8 cellular contexts compared by ENCODE assay signal in genomic region chr3:3179407-3180094, GRCh38. TPM values are rescaled to one million over a fixed set of nuclear protein-coding genes. Genes with fewer than 3 reads are reported as not detected.
DNase-seq lines count a peak whose midpoint lies in the region; ATAC-seq lines count a peak whose summit lies in the region.

Gene CRBN (minus strand): TSS chr3:3179691. CDS start chr3:3179687, 4 bp downstream.

- peaks cover 3% of the 10 kb centered on the region for H3K36me3 ChIP-seq in CD4-positive, alpha-beta memory T cell (ENCODE audit: insufficient read depth, low read length)

- H3K4me1 ChIP-seq in CD4-positive, alpha-beta memory T cell (ENCODE audit: insufficient read depth, low read length): peaks cover 50% of the 10 kb centered on the region

- ATAC-seq in GM19351 (IDR thresholded peaks at IDR 0.05; ENCODE audit: unreplicated experiment) (peak; percentile 95), HG03520 (IDR thresholded peaks at IDR 0.05; ENCODE audit: unreplicated experiment) (peak; percentile 99)

- CTCF ChIA-PET in CD4-positive, alpha-beta memory T cell (lab: Charles Lee; ENCODE audit: partially characterized antibody): interaction anchor here (0.7 to 1.1 kb wide), 17 partner anchors 8 to 1127 kb away, joined by 3 to 10 read pairs (median 3); no protein-coding TSS in a partner anchor

- H3K4me3 Mint-ChIP-seq in CD4-positive, alpha-beta memory T cell: peak within 1 kb of the TSS; percentile 89 to 98 (median 93)

- H3K27me3 ChIP-seq in CD4-positive, alpha-beta memory T cell (ENCODE audit: insufficient read depth, low read length): no peaks in the 10 kb centered on the region

- peak within 1 kb of the TSS; percentile 93 for H3K27ac ChIP-seq in CD4-positive, alpha-beta memory T cell (ENCODE audit: low read depth, low read length)

- no peaks in the 10 kb centered on the region for H3K9me3 ChIP-seq in CD4-positive, alpha-beta memory T cell (ENCODE audit: control insufficient read depth in 1 of 2, low read length in 2 of 2)

- peak within 1 kb of the TSS; percentile 86 to 97 (median 95) for H3K27ac Mint-ChIP-seq in CD4-positive, alpha-beta memory T cell

- intact Hi-C loops in CD4-positive, alpha-beta memory T cell (cut with micrococcal nuclease): loop anchor here (1.0 to 2.0 kb wide), 4 partner anchors 13 to 1313 kb away; partner anchors contain the start of gene TRNT1

- no peaks in the 10 kb centered on the region for H3K9me3 Mint-ChIP-seq in CD4-positive, alpha-beta memory T cell

- POLR2A ChIA-PET in CD4-positive, alpha-beta memory T cell (lab: Charles Lee; ENCODE audit: partially characterized antibody): interaction anchor here (0.7 to 2.1 kb wide), 10 partner anchors 9 to 1103 kb away, joined by 3 to 17 read pairs (median 4); partner anchors contain the start of gene TRNT1

- no peaks in the 10 kb centered on the region for H3K27me3 Mint-ChIP-seq in CD4-positive, alpha-beta memory T cell

- DNase-seq in CD4-positive, alpha-beta memory T cell: peak; percentile 87 to 91 (median 89)
- peak; percentile 6 for DNase-seq in NK-92 (lab: John Stamatoyannopoulos, UW; ENCODE audit: unreplicated experiment)
- peak; percentile 93 for DNase-seq in activated CD8-positive, alpha-beta memory T cell treated with anti-CD3 and anti-CD28 coated beads for 24 hours
- peak; percentile 87 for DNase-seq in effector CD8-positive, alpha-beta T cell (lab: John Stamatoyannopoulos, UW)
- DNase-seq in medulla oblongata (ENCODE audit: extremely low spot score): peak; percentile 93
- DNase-seq in stimulated activated CD8-positive, alpha-beta memory T cell treated with anti-CD3 and anti-CD28 coated beads, Interleukin-12 subunit alpha, Interleukin-12 subunit beta, amount 100 ng/mL, for 1 hour (ENCODE audit: low read depth): peak; percentile 79

- peaks cover 35 to 45% (median 40%) of the 10 kb centered on the region in 4 donors for H3K4me1 Mint-ChIP-seq in CD4-positive, alpha-beta memory T cell

- peaks cover 27 to 35% of the 10 kb centered on the region in 2 donors for H3K36me3 Mint-ChIP-seq in CD4-positive, alpha-beta memory T cell

- H3K4me3 ChIP-seq in CD4-positive, alpha-beta memory T cell (ENCODE audit: low read length in 2 of 2): peak within 1 kb of the TSS; percentile 74 to 97

RNA-seq across cellular contexts. Expression of gene CRBN, which starts in this region (rescaled TPM):
- 100 to 1,000 TPM; 150 to 162 TPM for total RNA-seq in CD4-positive, alpha-beta memory T cell
- 100 to 1,000 TPM; 194 to 235 TPM for polyA plus RNA-seq in CD4-positive, alpha-beta memory T cell

Comparison
In these comparisons a context has a peak if more than half of its experiments do, and no peak if none do; other contexts are left out.
1. Peak in every context shown above with its lines: DNase-seq, ATAC-seq, H3K4me3 ChIP-seq and H3K27ac ChIP-seq.
2. DNase-seq: peak in every context shown above with its lines; median percentile 93 in activated CD8-positive, alpha-beta memory T cell treated with anti-CD3 and anti-CD28 coated beads for 24 hours; 93 in medulla oblongata; 89 in CD4-positive, alpha-beta memory T cell; 87 in effector CD8-positive, alpha-beta T cell; 79 in stimulated activated CD8-positive, alpha-beta memory T cell treated with anti-CD3 and anti-CD28 coated beads, Interleukin-12 subunit alpha, Interleukin-12 subunit beta, amount 100 ng/mL, for 1 hour; 6 in NK-92.